ENCODE assay signal across 25 cellular contexts in genomic region chr4:161010227-161010626, GRCh38.
"Had no signal": no experiment of that assay in that cellular context is flagged by ENCODE, and none has a peak within 500 bp of the region (broad histone marks: within the 10 kb centered on the region; RNA-seq: fewer than 3 reads in every experiment).

No MANE protein-coding gene starts in this region.

- H3K27ac ChIP-seq: left lung, parathyroid adenoma, sigmoid colon, spleen, suprapubic skin, thoracic aorta, tibial artery, upper lobe of right lung had no signal

- H3K4me3 ChIP-seq: left lung, lung, sigmoid colon, spleen, suprapubic skin, thoracic aorta, tibial artery, upper lobe of right lung had no signal

- H3K27me3 ChIP-seq: left lung, sigmoid colon, spleen, suprapubic skin, tibial artery, upper lobe of right lung had no signal

- H3K9me3 ChIP-seq: left lung, sigmoid colon, suprapubic skin, thoracic aorta, tibial artery, upper lobe of right lung had no signal

- H3K36me3 ChIP-seq: left lung, sigmoid colon, spleen, suprapubic skin, thoracic aorta, tibial artery, upper lobe of right lung had no signal

- FAIRE-seq: islet of Langerhans, kidney, small intestine, urothelium cell line had no signal

- DNase-seq: hypothalamus; immature natural killer cell; kidney; left colon; left lung; mesendoderm; naive thymus-derived CD4-positive, alpha-beta T cell; nucleus accumbens; right cardiac atrium; sigmoid colon; small intestine; spleen; stimulated activated CD4-positive, alpha-beta T cell treated with anti-CD3 and anti-CD28 coated beads, Interleukin-4, amount 100 ng/mL, for 24 hours; stimulated activated naive CD4-positive, alpha-beta T cell; tibial artery; trophoblast cell; upper lobe of right lung had no signal

- ATAC-seq: left colon; left lung; naive thymus-derived CD4-positive, alpha-beta T cell; natural killer cell treated with Interleukin-12 subunit alpha and Interleukin-12 subunit beta and Interleukin-15 and Interleukin-18, amount 100 ng/mL, for 72 hours; right cardiac atrium; stimulated activated effector memory CD8-positive, alpha-beta T cell treated with anti-CD3 and anti-CD28 coated beads, Interleukin-12 subunit alpha, Interleukin-12 subunit beta, amount 100 ng/mL, for 72 hours; upper lobe of right lung had no signal

- H3K4me1 ChIP-seq: left lung, parathyroid adenoma, sigmoid colon, spleen, suprapubic skin, tibial artery, upper lobe of right lung had no signal
